In genomic region chr1:67960766-67961165, GRCh38 we compare ENCODE assay signal across 24 cellular contexts.
DNase-seq lines count a peak whose midpoint lies in the region; ATAC-seq, FAIRE-seq and TF ChIP-seq lines count a peak whose summit lies in the region.
"Had no signal": no experiment of that assay in that cellular context is flagged by ENCODE, and none has a peak within 500 bp of the region (broad histone marks: within the 10 kb centered on the region; RNA-seq: fewer than 3 reads in every experiment).

No MANE protein-coding gene starts in this region.

- no peak for TF ChIP-seq POLR2A in K562 (conservative IDR thresholded peaks at IDR 0.05)

- ATAC-seq in K562 (peak; percentile 58), left colon (no peak)
- ATAC-seq in naive thymus-derived CD4-positive, alpha-beta T cell = no peak
- ATAC-seq: GM12878 had no signal

- no peak for TF ChIP-seq CTCF in K562 (IDR thresholded peaks at IDR 0.05 in 2 of 3, conservative IDR thresholded peaks at IDR 0.05 in 1 of 3; ENCODE audit: insufficient read depth in 2 of 3, low read depth in 1 of 3, low read length in 3 of 3)

- FAIRE-seq in K562 (lab: Jason Lieb, UNC) = no peak
- FAIRE-seq: GM12878, GM19239, H1 had no signal

- H3K4me2 ChIP-seq in K562 (ENCODE audit: insufficient read depth, low read length) = no peak overlapping the region
- H3K4me2 ChIP-seq: BLaER1 had no signal

- in situ Hi-C loops in K562 (cut with MboI) = no loop called here

- no peak overlapping the region for H3K4me3 Mint-ChIP-seq in naive thymus-derived CD4-positive, alpha-beta T cell
- H3K4me3 Mint-ChIP-seq: B cell; CD4-positive, CD25-positive, alpha-beta regulatory T cell; CD8-positive, alpha-beta memory T cell had no signal

- H3K36me3 Mint-ChIP-seq in naive thymus-derived CD4-positive, alpha-beta T cell = peaks cover 0 to 4% (median 0%) of the 10 kb centered on the region in 5 donors
- H3K36me3 Mint-ChIP-seq: CD4-positive, CD25-positive, alpha-beta regulatory T cell had no signal

- peaks cover 4% of the 10 kb centered on the region; the same call in 1 of the 2 replicates for H3K9me3 ChIP-seq in K562 (replicated peaks; ENCODE audit: control insufficient read depth, insufficient read depth, low read depth, low read length)
- peaks cover 0 to 9% (median 0%) of the 10 kb centered on the region in 3 experiments for H3K9me3 ChIP-seq in naive thymus-derived CD4-positive, alpha-beta T cell (ENCODE audit: control insufficient read depth in 2 of 3, low read length in 3 of 3)

- no peaks in the 10 kb centered on the region for H3K9me1 ChIP-seq in K562 (ENCODE audit: control insufficient read depth, insufficient read depth, low read length)

- H3K27ac Mint-ChIP-seq in naive thymus-derived CD4-positive, alpha-beta T cell = no peak overlapping the region
- H3K27ac Mint-ChIP-seq: B cell; CD4-positive, CD25-positive, alpha-beta regulatory T cell; CD8-positive, alpha-beta memory T cell had no signal

- H3K36me3 ChIP-seq in K562 (ENCODE audit: control insufficient read depth, insufficient read depth, low read length) = no peaks in the 10 kb centered on the region
- no peaks in the 10 kb centered on the region for H3K36me3 ChIP-seq in naive thymus-derived CD4-positive, alpha-beta T cell (ENCODE audit: control insufficient read depth in 2 of 3, insufficient read depth in 3 of 3, low read length in 3 of 3)
- H3K36me3 ChIP-seq: BLaER1 had no signal

- 22% methylated on average over 2 of the region's 2 CpGs for WGBS in K562 (ENCODE audit: insufficient coverage, low coverage, missing lambda C conversion rate)

- no peaks in the 10 kb centered on the region; a peak in 1 of 5 replicates for H3K27me3 ChIP-seq in K562 (ENCODE audit: control insufficient read depth in 2 of 2, insufficient read depth in 2 of 2, low read length in 2 of 2)
- no peaks in the 10 kb centered on the region for H3K27me3 ChIP-seq in naive thymus-derived CD4-positive, alpha-beta T cell (ENCODE audit: control insufficient read depth in 2 of 2, insufficient read depth in 2 of 2, low read length in 2 of 2)
- H3K27me3 ChIP-seq: BLaER1 had no signal

- no peak overlapping the region for H3K27ac ChIP-seq in K562 (ENCODE audit: extremely low read depth, low read depth, low read length)
- no peak overlapping the region for H3K27ac ChIP-seq in naive thymus-derived CD4-positive, alpha-beta T cell (ENCODE audit: low read depth, low read length)
- H3K27ac ChIP-seq: 22Rv1, BLaER1, C4-2B, GM23248 had no signal

- no TSS peak for BruUV-seq in K562 (replicated peaks; lab: Mats Ljungman, UMichigan)

- no peaks in the 10 kb centered on the region for H4K20me1 ChIP-seq in K562 (replicated peaks; ENCODE audit: control insufficient read depth, insufficient read depth, low read length)
- H4K20me1 ChIP-seq: BLaER1 had no signal

- H3K27me3 Mint-ChIP-seq in naive thymus-derived CD4-positive, alpha-beta T cell = peaks cover 0 to 13% (median 4%) of the 10 kb centered on the region in 5 donors
- H3K27me3 Mint-ChIP-seq: B cell; CD4-positive, CD25-positive, alpha-beta regulatory T cell had no signal

- no peak overlapping the region for H3K4me3 ChIP-seq in K562
- H3K4me3 ChIP-seq in naive thymus-derived CD4-positive, alpha-beta T cell (ENCODE audit: low read length) = no peak overlapping the region
- H3K4me3 ChIP-seq: BLaER1, GM12878, GM23248 had no signal

- no peak for TF ChIP-seq RAD21 in K562 (CRISPR knock-in tag; conservative IDR thresholded peaks at IDR 0.05 in 1 of 2, IDR thresholded peaks at IDR 0.05 in 1 of 2)

- CTCF ChIA-PET in K562 (lab: Yijun Ruan, JAX; ENCODE audit: low intra/inter-chr PET ratio) = no interaction called here
- CTCF ChIA-PET in naive thymus-derived CD4-positive, alpha-beta T cell (lab: Charles Lee) = no interaction called here

- TF ChIP-seq EP300 in K562 (IDR thresholded peaks at IDR 0.05; ENCODE audit: low read length) = no peak

- no peaks in the 10 kb centered on the region for H3K4me1 Mint-ChIP-seq in naive thymus-derived CD4-positive, alpha-beta T cell
- H3K4me1 Mint-ChIP-seq: B cell; CD4-positive, CD25-positive, alpha-beta regulatory T cell; CD8-positive, alpha-beta memory T cell had no signal

- H3K9ac ChIP-seq in K562 (ENCODE audit: insufficient read depth in 1 of 2, low read depth in 2 of 2, low read length in 2 of 2) = no peak overlapping the region
- H3K9ac ChIP-seq: BLaER1, GM23248 had no signal

- peaks cover 7 to 35% (median 16%) of the 10 kb centered on the region in 11 donors for H3K9me3 Mint-ChIP-seq in naive thymus-derived CD4-positive, alpha-beta T cell

- no peak overlapping the region for H2AFZ ChIP-seq in K562 (ENCODE audit: low read depth, low read length)
- H2AFZ ChIP-seq: GM23248 had no signal

- H3K79me2 ChIP-seq in K562 (ENCODE audit: control insufficient read depth, insufficient read depth, low read length) = no peaks in the 10 kb centered on the region

- DNase-seq in DMS53 (lab: John Stamatoyannopoulos, UW) = peak; percentile 18
- no peak for DNase-seq in DMS53 treated with DMSO at 0.1 percent for 48 hours (lab: John Stamatoyannopoulos, UW; ENCODE audit: unreplicated experiment)
- peak; percentile 8 for DNase-seq in OCI-M1 (lab: John Stamatoyannopoulos, UW)
- no peak for DNase-seq in K562 (ENCODE audit: extremely low read depth in 1 of 4, low spot score in 3 of 4)
- no peak for DNase-seq in NCI-H1092 (lab: John Stamatoyannopoulos, UW)
- DNase-seq in naive thymus-derived CD4-positive, alpha-beta T cell = no peak
- DNase-seq in left colon = no peak
- DNase-seq in NCI-H2107 treated with DMSO at 0.1 percent for 48 hours (lab: John Stamatoyannopoulos, UW; ENCODE audit: unreplicated experiment) = no peak
- DNase-seq: Calu3; CD4-positive, CD25-positive, alpha-beta regulatory T cell; CD8-positive, alpha-beta memory T cell; DMS79; EL; GDM1; GM23248; H7; HCEC 1CT had no signal

- intact Hi-C loops in K562 (cut with micrococcal nuclease) (no loop called here), left colon (cut with DNase I, micrococcal nuclease) (no loop called here)
- intact Hi-C loops in naive thymus-derived CD4-positive, alpha-beta T cell (cut with micrococcal nuclease) = no loop called here

- POLR2A ChIA-PET in K562 (lab: Yijun Ruan, JAX) = no interaction called here
- POLR2A ChIA-PET in naive thymus-derived CD4-positive, alpha-beta T cell (lab: Charles Lee) = no interaction called here

- no peaks in the 10 kb centered on the region for H3K4me1 ChIP-seq in K562 (replicated peaks in 1 of 2; ENCODE audit: control insufficient read depth in 2 of 2, insufficient read depth in 2 of 2, low read length in 2 of 2)
- H3K4me1 ChIP-seq in naive thymus-derived CD4-positive, alpha-beta T cell (ENCODE audit: control insufficient read depth in 2 of 2, insufficient read depth in 2 of 2, low read length in 2 of 2) = no peaks in the 10 kb centered on the region
- H3K4me1 ChIP-seq: BLaER1 had no signal

TF ChIP-seq in K562, 482 proteins besides CTCF, POLR2A, EP300 and RAD21 (continues in another document):
- TF ChIP-seq ZFX (CRISPR knock-in tag; IDR thresholded peaks at IDR 0.05) (no peak), ARID3A (IDR thresholded peaks at IDR 0.05; ENCODE audit: borderline replicate concordance, low read depth, low read length) (no peak), BMI1 (IDR thresholded peaks at IDR 0.05; ENCODE audit: low read length) (no peak), MIER1 (IDR thresholded peaks at IDR 0.05; ENCODE audit: low read depth) (no peak), MYBL2 (IDR thresholded peaks at IDR 0.05; ENCODE audit: low read depth) (no peak), MYBL2 (CRISPR knock-in tag; IDR thresholded peaks at IDR 0.05; ENCODE audit: borderline replicate concordance) (no peak), ZNF75A (CRISPR knock-in tag; IDR thresholded peaks at IDR 0.05) (no peak), ARID2 (IDR thresholded peaks at IDR 0.05) (no peak), MYC (IDR thresholded peaks at IDR 0.05; ENCODE audit: low read depth, low read length) (no peak), MYC (CRISPR knock-in tag; IDR thresholded peaks at IDR 0.05; ENCODE audit: borderline replicate concordance, low read depth) (peak; percentile 25; the same call in 1 of the 2 replicates)

Comparison
In these comparisons a context has a peak if more than half of its experiments do, and no peak if none do; other contexts are left out.
1. DNase-seq: peak in DMS53 (single experiment) and OCI-M1 (single experiment); none in DMS53 treated with DMSO at 0.1 percent for 48 hours (single experiment), K562 (0 of 4), NCI-H1092 (single experiment), naive thymus-derived CD4-positive, alpha-beta T cell (0 of 9), left colon (0 of 2) and NCI-H2107 treated with DMSO at 0.1 percent for 48 hours (single experiment).